In the genomic region with DNA sequence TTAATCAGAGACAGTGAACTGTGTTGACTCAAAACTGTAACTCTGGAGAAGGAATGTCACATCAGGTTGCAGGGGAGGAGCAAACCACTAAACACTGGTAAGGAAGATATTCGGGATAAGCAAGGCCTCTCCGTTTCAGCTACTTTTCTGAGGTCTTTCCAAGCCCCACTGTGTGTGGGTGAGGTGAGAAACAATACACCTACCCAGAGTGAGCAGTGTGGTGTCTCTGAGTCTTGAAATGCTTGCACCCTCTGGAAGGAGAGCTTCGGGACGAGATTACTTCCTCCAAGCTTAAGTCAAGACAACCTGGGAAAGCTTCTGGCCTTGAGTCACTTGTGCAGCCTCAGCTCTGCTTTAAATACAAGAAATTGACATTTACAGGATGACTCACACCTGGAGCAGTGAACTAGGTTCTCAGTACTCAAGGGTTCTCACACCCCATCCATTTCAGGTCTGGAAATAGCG, we compare ENCODE assay signal across 10 cellular contexts. TPM values are rescaled to one million over a fixed set of nuclear protein-coding genes. Genes with fewer than 3 reads are reported as not detected.
DNase-seq lines count a peak whose midpoint lies in the region; ATAC-seq, FAIRE-seq and TF ChIP-seq lines count a peak whose summit lies in the region.
"Had no signal": no experiment of that assay in that cellular context is flagged by ENCODE, and none has a peak within 500 bp of the region (broad histone marks: within the 10 kb centered on the region; RNA-seq: fewer than 3 reads in every experiment).

No MANE protein-coding gene starts in this region.

- no peak for TF ChIP-seq CTCF in HepG2 (CRISPR knock-in tag; IDR thresholded peaks at IDR 0.05)
- no peak for TF ChIP-seq CTCF in right lobe of liver (IDR thresholded peaks at IDR 0.05)
- no peak for TF ChIP-seq CTCF in type B pancreatic cell (conservative IDR thresholded peaks at IDR 0.05)

- no peak for DNase-seq in HepG2 (ENCODE audit: low spot score)
- no peak for DNase-seq in right lobe of liver
- DNase-seq in activated naive CD8-positive, alpha-beta T cell treated with anti-CD3 and anti-CD28 coated beads, Interleukin-2, amount 50 U/mL, for 24 hours: no peak
- DNase-seq in kidney tubule cell (ENCODE audit: low spot score): peak; percentile 90
- DNase-seq in type B pancreatic cell (ENCODE audit: extremely low spot score, unreplicated experiment): no peak
- no peak for DNase-seq in NCI-H69 (lab: John Stamatoyannopoulos, UW)

- H3K36me3 ChIP-seq in HepG2 (replicated peaks in 1 of 2; ENCODE audit: control insufficient read depth in 1 of 2, insufficient read depth in 2 of 2, low read length in 2 of 2) (no peaks in the 10 kb centered on the region; a peak in 1 of 5 replicates), right lobe of liver (no peaks in the 10 kb centered on the region)

- intact Hi-C loops in HepG2 (cut with micrococcal nuclease; ENCODE audit: unreplicated experiment): no loop called here
- intact Hi-C loops in right lobe of liver (cut with DNase I): no loop called here

- BruUV-seq in HepG2 (replicated peaks; lab: Mats Ljungman, UMichigan): no TSS peak

- H3K27ac Mint-ChIP-seq in activated naive CD8-positive, alpha-beta T cell treated with anti-CD3 and anti-CD28 coated beads, Interleukin-2, amount 50 U/mL, for 24 hours: peak overlapping the region; percentile 20
- H3K27ac Mint-ChIP-seq in type B pancreatic cell: peak overlapping the region; percentile 69

- H3K4me1 ChIP-seq in HepG2 (ENCODE audit: insufficient read depth, low read length) (peaks cover 40% of the 10 kb centered on the region), right lobe of liver (peaks cover 0 to 17% (median 7%) of the 10 kb centered on the region in 4 donors)

- in situ Hi-C loops in HepG2 (cut with HindIII; ENCODE audit: extremely low pct_ligation_motif_present, low pct_unique_long_range_greater_than_20kb): no loop called here

- TF ChIP-seq POLR2A in HepG2 (IDR thresholded peaks at IDR 0.05; ENCODE audit: insufficient read depth in 1 of 2, low read depth in 2 of 2, low read length in 2 of 2) (no peak), right lobe of liver (IDR thresholded peaks at IDR 0.05) (no peak)

- TF ChIP-seq RAD21 in HepG2 (CRISPR knock-in tag; IDR thresholded peaks at IDR 0.05): no peak

- H3K4me3 ChIP-seq in HepG2 (replicated peaks in 1 of 3; ENCODE audit: insufficient read depth in 1 of 3, low read depth in 2 of 3, low read length in 3 of 3) (no peak overlapping the region), right lobe of liver (no peak overlapping the region)

- H4K20me1 ChIP-seq in HepG2 (ENCODE audit: insufficient read depth, low read length): no peaks in the 10 kb centered on the region

- no peaks in the 10 kb centered on the region for H3K9me3 Mint-ChIP-seq in activated naive CD8-positive, alpha-beta T cell treated with anti-CD3 and anti-CD28 coated beads, Interleukin-2, amount 50 U/mL, for 24 hours
- no peaks in the 10 kb centered on the region for H3K9me3 Mint-ChIP-seq in type B pancreatic cell

- H3K9ac ChIP-seq in HepG2 (ENCODE audit: insufficient read depth, low read depth, low read length): no peak overlapping the region

- peak overlapping the region; percentile 40 for H2AFZ ChIP-seq in HepG2 (ENCODE audit: low read length)

- CTCF ChIA-PET in HepG2 (lab: Yijun Ruan, JAX; ENCODE audit: low intra/inter-chr PET ratio, low total read pairs): no interaction called here

- H3K4me1 Mint-ChIP-seq in activated naive CD8-positive, alpha-beta T cell treated with anti-CD3 and anti-CD28 coated beads, Interleukin-2, amount 50 U/mL, for 24 hours: peaks cover 61% of the 10 kb centered on the region
- peaks cover 50% of the 10 kb centered on the region for H3K4me1 Mint-ChIP-seq in type B pancreatic cell (ENCODE audit: unreplicated experiment)

- ATAC-seq in HepG2: no peak
- ATAC-seq in right lobe of liver: no peak
- peak; percentile 9 for ATAC-seq in activated naive CD8-positive, alpha-beta T cell treated with anti-CD3 and anti-CD28 coated beads, Interleukin-2, amount 50 U/mL, for 24 hours
- ATAC-seq in GM18517 (IDR thresholded peaks at IDR 0.05; ENCODE audit: unreplicated experiment): no peak
- ATAC-seq in HG03139 (IDR thresholded peaks at IDR 0.05; ENCODE audit: unreplicated experiment): no peak

- POLR2A ChIA-PET in HepG2 (lab: Yijun Ruan, JAX): no interaction called here

- peaks cover 7 to 50% of the 10 kb centered on the region in 2 experiments; a peak in 3 of 5 replicates for H3K27me3 ChIP-seq in HepG2 (ENCODE audit: control insufficient read depth in 1 of 2, insufficient read depth in 2 of 2, low read length in 2 of 2)
- no peaks in the 10 kb centered on the region for H3K27me3 ChIP-seq in right lobe of liver

- no peak overlapping the region; the same call in 1 of the 2 replicates for H3K4me2 ChIP-seq in HepG2 (ENCODE audit: low read depth, low read length)

- 35% methylated on average over 5 of the region's 5 CpGs for WGBS in HepG2 (ENCODE audit: low lambda C conversion rate)
- 100% methylated on average over 4 of the region's 5 CpGs for WGBS in right lobe of liver (ENCODE audit: insufficient coverage, low coverage, low lambda C conversion rate, missing lambda C conversion rate)

- peaks cover 4% of the 10 kb centered on the region for H3K27me3 Mint-ChIP-seq in activated naive CD8-positive, alpha-beta T cell treated with anti-CD3 and anti-CD28 coated beads, Interleukin-2, amount 50 U/mL, for 24 hours
- peaks cover 2% of the 10 kb centered on the region for H3K27me3 Mint-ChIP-seq in type B pancreatic cell

- no peaks in the 10 kb centered on the region for H3K9me3 ChIP-seq in HepG2 (ENCODE audit: low read length)
- H3K9me3 ChIP-seq in right lobe of liver: no peaks in the 10 kb centered on the region

- H3K27ac ChIP-seq in HepG2 (ENCODE audit: extremely low read length, insufficient read depth, low read length): no peak overlapping the region
- H3K27ac ChIP-seq in right lobe of liver: no peak overlapping the region
- H3K27ac ChIP-seq: HL-60 had no signal

- no peak for FAIRE-seq in HepG2 (lab: Jason Lieb, UNC)
- FAIRE-seq: D721Med had no signal

- H3K79me2 ChIP-seq in HepG2 (ENCODE audit: insufficient read depth, low read length): peaks cover 19% of the 10 kb centered on the region

- H3K36me3 Mint-ChIP-seq in activated naive CD8-positive, alpha-beta T cell treated with anti-CD3 and anti-CD28 coated beads, Interleukin-2, amount 50 U/mL, for 24 hours (ENCODE audit: low read depth): peaks cover 25% of the 10 kb centered on the region
- H3K36me3 Mint-ChIP-seq in type B pancreatic cell: no peaks in the 10 kb centered on the region

- no peak for TF ChIP-seq EP300 in HepG2 (IDR thresholded peaks at IDR 0.05; ENCODE audit: low read depth in 2 of 2, low read length in 2 of 2)
- TF ChIP-seq EP300 in HepG2 (CRISPR knock-in tag; IDR thresholded peaks at IDR 0.05; ENCODE audit: borderline replicate concordance): no peak

- peak overlapping the region; percentile 15 for H3K4me3 Mint-ChIP-seq in activated naive CD8-positive, alpha-beta T cell treated with anti-CD3 and anti-CD28 coated beads, Interleukin-2, amount 50 U/mL, for 24 hours
- H3K4me3 Mint-ChIP-seq in type B pancreatic cell: peak overlapping the region; percentile 64

RNA-seq across cellular contexts. Expression of a gene that starts 2.5 kb away (rescaled TPM):
- total RNA-seq in HepG2 (2016; rRNA removed; fragmentation: Illumina TruSeq; extraction: Trizol) (1.2 and 2.6 TPM in 2 replicates), right lobe of liver (1 to 10 TPM; 4.8 to 7.8 (median 6.3) TPM), type B pancreatic cell (ENCODE audit: low replicate concordance) (10.4 and 11.2 TPM in 2 replicates)
- total RNA-seq in HepG2 (2016; cell fraction: cytosol; rRNA removed; fragmentation: Illumina TruSeq; extraction: Trizol; ENCODE audit: low read depth): 2.1 and 2.5 TPM in 2 replicates
- 1.1 and 2.6 TPM in 2 replicates for total RNA-seq in HepG2 (2016; cell fraction: insoluble cytoplasmic fraction; rRNA removed; fragmentation: Illumina TruSeq; extraction: Trizol)
- 2.1 and 2.4 TPM in 2 replicates for total RNA-seq in HepG2 (2016; cell fraction: membrane; rRNA removed; fragmentation: Illumina TruSeq; extraction: Trizol)
- total RNA-seq in HepG2 (2016; cell fraction: nucleus; rRNA removed; fragmentation: Illumina TruSeq; extraction: Trizol): 3.1 and 3.3 TPM in 2 replicates
- polyA plus RNA-seq in HepG2 (2011; rRNA removed): 2.6 and 4.0 TPM in 2 replicates
- 1.8 and 2.4 TPM in 2 replicates for polyA plus RNA-seq in HepG2 (2011; cell fraction: cytosol; rRNA removed)
- 10.1 and 10.7 TPM in 2 replicates for polyA plus RNA-seq in HepG2 (2011; cell fraction: nucleus; rRNA removed)
- polyA plus RNA-seq in HepG2 (2012): 1.6 and 2.1 TPM in 2 replicates
- 1.6 and 2.0 TPM in 2 replicates for polyA plus RNA-seq in HepG2 (2016; cell fraction: cytosol; fragmentation: Illumina TruSeq; extraction: Trizol; ENCODE audit: low read depth)
- 1.3 and 1.9 TPM in 2 replicates for polyA plus RNA-seq in HepG2 (2016; cell fraction: insoluble cytoplasmic fraction; fragmentation: Illumina TruSeq; extraction: Trizol; ENCODE audit: low read depth)
- polyA plus RNA-seq in HepG2 (2016; cell fraction: membrane; fragmentation: Illumina TruSeq; extraction: Trizol; ENCODE audit: low read depth): 1.6 and 2.3 TPM in 2 replicates
- polyA plus RNA-seq in HepG2 (2016; cell fraction: nucleus; fragmentation: Illumina TruSeq; extraction: Trizol; ENCODE audit: insufficient read depth, low read depth): 10.6 and 10.8 TPM in 2 replicates
- polyA minus RNA-seq in HepG2 (2011; rRNA and poly(A)+ RNA removed; ENCODE audit: low replicate concordance): 2.2 and 7.2 TPM in 2 replicates
- polyA minus RNA-seq in HepG2 (2011; cell fraction: cytosol; rRNA and poly(A)+ RNA removed): 0.40 and 0.44 TPM in 2 replicates
- polyA minus RNA-seq in HepG2 (2011; cell fraction: nucleus; rRNA and poly(A)+ RNA removed): 3.2 and 3.7 TPM in 2 replicates

RNA-seq across cellular contexts. Expression of a gene that starts 57.4 kb away (rescaled TPM):
- not detected in 2 replicates for total RNA-seq in HepG2 (2016; rRNA removed; fragmentation: Illumina TruSeq; extraction: Trizol)
- not detected in 2 replicates for total RNA-seq in HepG2 (2016; cell fraction: cytosol; rRNA removed; fragmentation: Illumina TruSeq; extraction: Trizol; ENCODE audit: low read depth)
- total RNA-seq in HepG2 (2016; cell fraction: insoluble cytoplasmic fraction; rRNA removed; fragmentation: Illumina TruSeq; extraction: Trizol): not detected in 2 replicates
- total RNA-seq in HepG2 (2016; cell fraction: membrane; rRNA removed; fragmentation: Illumina TruSeq; extraction: Trizol): not detected in 2 replicates
- total RNA-seq in HepG2 (2016; cell fraction: nucleus; rRNA removed; fragmentation: Illumina TruSeq; extraction: Trizol): not detected in 2 replicates
- not detected in 2 replicates for polyA plus RNA-seq in HepG2 (2011; rRNA removed)
- not detected in 2 replicates for polyA plus RNA-seq in HepG2 (2011; cell fraction: cytosol; rRNA removed)
- polyA plus RNA-seq in HepG2 (2011; cell fraction: nucleus; rRNA removed): not detected in 2 replicates
- polyA plus RNA-seq in HepG2 (2012): not detected in 2 replicates
- polyA plus RNA-seq in HepG2 (2016; cell fraction: cytosol; fragmentation: Illumina TruSeq; extraction: Trizol; ENCODE audit: low read depth): not detected in 2 replicates
- polyA plus RNA-seq in HepG2 (2016; cell fraction: insoluble cytoplasmic fraction; fragmentation: Illumina TruSeq; extraction: Trizol; ENCODE audit: low read depth): not detected in 2 replicates
- not detected in 2 replicates for polyA plus RNA-seq in HepG2 (2016; cell fraction: membrane; fragmentation: Illumina TruSeq; extraction: Trizol; ENCODE audit: low read depth)
- polyA plus RNA-seq in HepG2 (2016; cell fraction: nucleus; fragmentation: Illumina TruSeq; extraction: Trizol; ENCODE audit: insufficient read depth, low read depth): not detected in 2 replicates
- not detected in 2 replicates for polyA minus RNA-seq in HepG2 (2011; rRNA and poly(A)+ RNA removed; ENCODE audit: low replicate concordance)
- polyA minus RNA-seq in HepG2 (2011; cell fraction: cytosol; rRNA and poly(A)+ RNA removed): not detected in 2 replicates
- polyA minus RNA-seq in HepG2 (2011; cell fraction: nucleus; rRNA and poly(A)+ RNA removed): not detected in 2 replicates
- not detected for total RNA-seq in right lobe of liver
- total RNA-seq in type B pancreatic cell (ENCODE audit: low replicate concordance): not detected in 2 replicates
